1 cellular context compared by ENCODE assay signal in genomic region chr12:123058471-123058870, GRCh38.
TF ChIP-seq lines count a peak whose summit lies in the region.

No MANE protein-coding gene starts in this region.

TF ChIP-seq in WTC11, 78 proteins besides CTCF, POLR2A, EP300 and RAD21 (continued from another document):
- TF ChIP-seq, protein P1, sequence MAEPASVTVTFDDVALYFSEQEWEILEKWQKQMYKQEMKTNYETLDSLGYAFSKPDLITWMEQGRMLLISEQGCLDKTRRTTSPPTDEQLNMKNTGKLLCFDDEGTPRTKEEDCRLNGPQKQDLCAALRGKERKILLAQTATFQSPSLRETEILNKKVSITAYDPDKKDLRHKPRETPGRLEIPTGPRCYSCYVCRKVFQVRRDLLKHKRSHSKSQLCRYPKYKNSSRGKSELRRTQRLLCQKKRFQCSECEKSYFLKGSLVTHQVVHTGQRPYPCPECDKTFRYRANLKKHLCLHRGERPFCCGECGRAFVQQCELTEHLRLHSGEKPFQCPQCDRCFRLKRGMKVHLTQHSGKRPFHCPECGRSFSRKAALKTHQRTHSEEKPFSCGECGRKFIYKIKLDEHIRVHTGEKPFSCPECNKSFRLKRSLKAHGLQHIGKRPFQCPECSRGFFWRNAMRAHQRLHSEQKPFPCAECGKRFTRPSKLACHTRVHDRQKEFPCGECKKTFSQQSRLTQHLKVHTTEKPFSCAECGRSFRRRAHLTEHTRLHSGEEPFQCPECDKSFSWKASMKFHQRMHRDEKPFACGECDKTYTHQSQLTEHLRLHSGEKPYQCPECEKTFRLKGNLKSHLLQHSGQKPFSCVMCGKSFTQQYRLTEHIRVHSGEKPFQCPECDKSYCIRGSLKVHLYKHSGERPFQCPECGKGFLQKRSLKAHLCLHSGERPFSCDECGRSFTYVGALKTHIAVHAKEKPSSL (CRISPR knock-in tag; conservative IDR thresholded peaks at IDR 0.05) = no peak
- TF ChIP-seq ZNF281 (CRISPR knock-in tag; IDR thresholded peaks at IDR 0.05) (no peak), ZNF219 (CRISPR knock-in tag; IDR thresholded peaks at IDR 0.05; ENCODE audit: borderline replicate concordance) (no peak)
